In genomic region chr13:30463820-30464495, GRCh38 we compare ENCODE assay signal across 9 cellular contexts. TPM values are rescaled to one million over a fixed set of nuclear protein-coding genes. Genes with fewer than 3 reads are reported as not detected.
A peak's percentile ranks its signal among the peaks of the same experiment; 100 is the strongest.
DNase-seq lines count a peak whose midpoint lies in the region; ATAC-seq and FAIRE-seq lines count a peak whose summit lies in the region.
"Had no signal": no experiment of that assay in that cellular context is flagged by ENCODE, and none has a peak within 500 bp of the region (broad histone marks: within the 10 kb centered on the region; RNA-seq: fewer than 3 reads in every experiment).

No MANE protein-coding gene starts in this region.

- peak; percentile 32 for ATAC-seq in GM21381 (IDR thresholded peaks at IDR 0.05; ENCODE audit: unreplicated experiment)
- ATAC-seq in activated CD4-positive, CD25-positive, alpha-beta regulatory T cell treated with anti-CD3 and anti-CD28 coated beads, Interleukin-2, amount 50 U/mL, for 24 hours: peak; percentile 21 to 25
- ATAC-seq in central memory CD8-positive, alpha-beta T cell (replicated peaks; ENCODE audit: extremely low read depth, poor library complexity, severe bottlenecking): peak; percentile 17

- peaks cover 46% of the 10 kb centered on the region for H3K36me3 Mint-ChIP-seq in central memory CD8-positive, alpha-beta T cell (ENCODE audit: insufficient read depth)

- peaks cover 33% of the 10 kb centered on the region for H3K4me1 Mint-ChIP-seq in central memory CD8-positive, alpha-beta T cell

- peak overlapping the region; percentile 95 for H3K27ac Mint-ChIP-seq in central memory CD8-positive, alpha-beta T cell (ENCODE audit: low read depth)

- no peak for FAIRE-seq in urothelium cell line (lab: Jason Lieb, UNC)
- FAIRE-seq: endometrium had no signal

- DNase-seq in D341Med (ENCODE audit: low spot score): peak; percentile 45
- DNase-seq in Jurkat, Clone E6-1 (ENCODE audit: low read depth, low spot score): peak; percentile 37
- DNase-seq in central memory CD8-positive, alpha-beta T cell (ENCODE audit: low spot score in 2 of 2): peak; percentile 44 to 59
- peak; percentile 77 for DNase-seq in left kidney (ENCODE audit: low read depth, low spot score)
- peak; percentile 57 to 61 for DNase-seq in stimulated activated CD4-positive, alpha-beta T cell treated with anti-CD3 and anti-CD28 coated beads, Interleukin-1b, Interleukin-23, amount 100 ng/mL, for 4 hours (ENCODE audit: low read depth in 2 of 2)
- DNase-seq in urothelium cell line (ENCODE audit: low spot score): no peak

- peak overlapping the region; percentile 84 for H3K4me3 Mint-ChIP-seq in central memory CD8-positive, alpha-beta T cell

- H3K9me3 Mint-ChIP-seq in central memory CD8-positive, alpha-beta T cell: no peaks in the 10 kb centered on the region

- peak overlapping the region; percentile 91 for H3K4me3 ChIP-seq in Jurkat, Clone E6-1 (ENCODE audit: low read length)

- no peaks in the 10 kb centered on the region for H3K27me3 Mint-ChIP-seq in central memory CD8-positive, alpha-beta T cell

RNA-seq across cellular contexts. Expression of gene HMGB1, which starts 1.8 kb away (rescaled TPM):
- 1,538 TPM for polyA plus RNA-seq in Jurkat, Clone E6-1 (2012; ENCODE audit: insufficient read depth, insufficient read length)

RNA-seq across cellular contexts. Expression of gene UBE2L5, which starts 41.7 kb away (rescaled TPM):
- 4.1 TPM for polyA plus RNA-seq in Jurkat, Clone E6-1 (2012; ENCODE audit: insufficient read depth, insufficient read length)
